In genomic region chr2:171217330-171217729, GRCh38 we compare ENCODE assay signal across 23 cellular contexts. TPM values are rescaled to one million over a fixed set of nuclear protein-coding genes. Genes with fewer than 3 reads are reported as not detected.
DNase-seq lines count a peak whose midpoint lies in the region; ATAC-seq, FAIRE-seq and TF ChIP-seq lines count a peak whose summit lies in the region.
"Had no signal": no experiment of that assay in that cellular context is flagged by ENCODE, and none has a peak within 500 bp of the region (broad histone marks: within the 10 kb centered on the region; RNA-seq: fewer than 3 reads in every experiment).

No MANE protein-coding gene starts in this region.

- H3K4me1 Mint-ChIP-seq in WTC11 = peaks cover 45% of the 10 kb centered on the region

- H2AFZ ChIP-seq in HepG2 (ENCODE audit: low read length) (no peak overlapping the region), PC-9 (no peak overlapping the region)

- POLR2A ChIA-PET in HepG2 (lab: Yijun Ruan, JAX) (interaction anchor here (0.5 kb wide), 1 partner anchor 23 kb away, joined by 3 read pairs; no protein-coding TSS in a partner anchor), WTC11 (lab: Charles Lee) (no interaction called here), PC-9 (lab: Charles Lee; ENCODE audit: unreplicated experiment) (no interaction called here)

- CTCF ChIA-PET in HepG2 (lab: Yijun Ruan, JAX; ENCODE audit: low intra/inter-chr PET ratio, low total read pairs) = no interaction called here
- CTCF ChIA-PET in WTC11 (lab: Charles Lee) = interaction anchor here (0.7 to 1.3 kb wide), 2 partner anchors 98 to 199 kb away, joined by 3 read pairs; no protein-coding TSS in a partner anchor
- CTCF ChIA-PET in PC-9 (lab: Charles Lee) = no interaction called here

- H3K9me3 Mint-ChIP-seq in WTC11 = peaks cover 24% of the 10 kb centered on the region

- no peaks in the 10 kb centered on the region for H3K4me1 ChIP-seq in HepG2 (ENCODE audit: insufficient read depth, low read length)
- no peaks in the 10 kb centered on the region for H3K4me1 ChIP-seq in right lobe of liver
- peaks cover 21% of the 10 kb centered on the region for H3K4me1 ChIP-seq in iPS-20b (ENCODE audit: insufficient read depth, low read length)
- no peaks in the 10 kb centered on the region for H3K4me1 ChIP-seq in PC-9 (replicated peaks; ENCODE audit: insufficient read depth)
- H3K4me1 ChIP-seq: A549 had no signal

- FAIRE-seq in HepG2 (lab: Jason Lieb, UNC) = no peak
- FAIRE-seq in RCC 7860 (lab: Jason Lieb, UNC) = no peak
- FAIRE-seq: A549, HTR-8/SVneo had no signal

- TF ChIP-seq CTCF in HepG2 (CRISPR knock-in tag; IDR thresholded peaks at IDR 0.05) (no peak), right lobe of liver (IDR thresholded peaks at IDR 0.05) (no peak), WTC11 (IDR thresholded peaks at IDR 0.05) (no peak), PC-9 (conservative IDR thresholded peaks at IDR 0.05) (no peak)

- TF ChIP-seq RAD21 in HepG2 (CRISPR knock-in tag; IDR thresholded peaks at IDR 0.05) = no peak

- ATAC-seq in HepG2 (no peak), right lobe of liver (no peak), WTC11 (peak; percentile 85)
- ATAC-seq: A549, SK-N-SH treated with all-trans-retinoic acid at 6 μM for 48 hours, T-cell had no signal

- H3K9ac ChIP-seq in HepG2 (ENCODE audit: insufficient read depth, low read depth, low read length) (no peak overlapping the region), iPS-20b (ENCODE audit: low read depth, low read length) (peak overlapping the region; percentile 29; the same call in 1 of the 2 replicates)

- H3K4me3 ChIP-seq in HepG2 (replicated peaks in 1 of 3; ENCODE audit: insufficient read depth in 1 of 3, low read depth in 2 of 3, low read length in 3 of 3) = no peak overlapping the region
- no peak overlapping the region for H3K4me3 ChIP-seq in right lobe of liver
- H3K4me3 ChIP-seq in iPS-20b (ENCODE audit: low read length) = peak overlapping the region; percentile 36; the same call in 1 of the 2 replicates
- H3K4me3 ChIP-seq in PC-9 = no peak overlapping the region
- H3K4me3 ChIP-seq: A549 had no signal

- DNase-seq in HepG2 (ENCODE audit: low spot score) = no peak
- no peak for DNase-seq in right lobe of liver
- DNase-seq in WTC11 (ENCODE audit: low spot score) = no peak
- no peak for DNase-seq in Kasumi-1 (lab: John Stamatoyannopoulos, UW)
- no peak for DNase-seq in NCI-H187 treated with DMSO at 0.1 percent for 48 hours (lab: John Stamatoyannopoulos, UW)
- DNase-seq in PC-9 = no peak
- DNase-seq in RCC 7860 (ENCODE audit: low spot score) = no peak
- DNase-seq: C1 segment of cervical spinal cord; CD8-positive, alpha-beta memory T cell; HCEC 1CT; KBM-7; MV-4-11; NCI-H1930; NCI-H2171; NCI-H526 treated with DMSO at 0.1 percent for 48 hours; OCI-M1; RPMI8226; SHP77 treated with DMSO at 0.1 percent for 48 hours; T-cell had no signal

- intact Hi-C loops in HepG2 (cut with micrococcal nuclease; ENCODE audit: unreplicated experiment) = no loop called here
- intact Hi-C loops in right lobe of liver (cut with DNase I) = no loop called here
- intact Hi-C loops in PC-9 (cut with micrococcal nuclease; ENCODE audit: unreplicated experiment) = no loop called here

- H3K27ac ChIP-seq in HepG2 (ENCODE audit: extremely low read length, insufficient read depth, low read length) = no peak overlapping the region
- no peak overlapping the region for H3K27ac ChIP-seq in right lobe of liver
- peak overlapping the region; percentile 18 for H3K27ac ChIP-seq in iPS-20b (ENCODE audit: low read length)
- no peak overlapping the region for H3K27ac ChIP-seq in PC-9
- H3K27ac ChIP-seq: A549 had no signal

- H3K9me2 ChIP-seq in PC-9 (ENCODE audit: insufficient read depth) = no peaks in the 10 kb centered on the region

- no peaks in the 10 kb centered on the region for H3K79me2 ChIP-seq in HepG2 (ENCODE audit: insufficient read depth, low read length)
- no peaks in the 10 kb centered on the region for H3K79me2 ChIP-seq in PC-9 (ENCODE audit: low read depth)

- peaks cover 15% of the 10 kb centered on the region for H3K27me3 Mint-ChIP-seq in WTC11 (ENCODE audit: low read depth)
- H3K27me3 Mint-ChIP-seq: CD8-positive, alpha-beta memory T cell; T-cell had no signal

- H3K9me3 ChIP-seq in HepG2 (ENCODE audit: low read length) = peaks cover 6% of the 10 kb centered on the region; the same call in 1 of the 2 replicates
- no peaks in the 10 kb centered on the region for H3K9me3 ChIP-seq in right lobe of liver
- peaks cover 10% of the 10 kb centered on the region for H3K9me3 ChIP-seq in iPS-20b (ENCODE audit: insufficient read depth, low read depth, low read length)
- peaks cover 3% of the 10 kb centered on the region for H3K9me3 ChIP-seq in PC-9 (ENCODE audit: insufficient read depth, low read depth)
- H3K9me3 ChIP-seq: A549 had no signal

- TF ChIP-seq EP300 in HepG2 (IDR thresholded peaks at IDR 0.05; ENCODE audit: low read depth in 2 of 2, low read length in 2 of 2) (no peak), HepG2 (CRISPR knock-in tag; IDR thresholded peaks at IDR 0.05; ENCODE audit: borderline replicate concordance) (no peak)

- H4K20me1 ChIP-seq in HepG2 (ENCODE audit: insufficient read depth, low read length) (no peaks in the 10 kb centered on the region), PC-9 (ENCODE audit: insufficient read depth) (no peaks in the 10 kb centered on the region)

- H3K4me3 Mint-ChIP-seq in WTC11 = peak overlapping the region; percentile 20
- H3K4me3 Mint-ChIP-seq: CD8-positive, alpha-beta memory T cell; T-cell had no signal

- no peaks in the 10 kb centered on the region for H3K36me3 ChIP-seq in HepG2 (replicated peaks in 1 of 2; ENCODE audit: control insufficient read depth in 1 of 2, insufficient read depth in 2 of 2, low read length in 2 of 2)
- H3K36me3 ChIP-seq in right lobe of liver = no peaks in the 10 kb centered on the region
- no peaks in the 10 kb centered on the region for H3K36me3 ChIP-seq in iPS-20b (ENCODE audit: insufficient read depth, low read depth, low read length)
- no peaks in the 10 kb centered on the region for H3K36me3 ChIP-seq in PC-9 (ENCODE audit: low read depth)

- no peaks in the 10 kb centered on the region for H3F3A ChIP-seq in PC-9 (ENCODE audit: insufficient read depth, low read depth)

- peaks cover 25% of the 10 kb centered on the region for H3K36me3 Mint-ChIP-seq in WTC11

- peak overlapping the region; percentile 95 for H3K27ac Mint-ChIP-seq in WTC11
- H3K27ac Mint-ChIP-seq: CD8-positive, alpha-beta memory T cell; T-cell had no signal

- BruUV-seq in HepG2 (replicated peaks; lab: Mats Ljungman, UMichigan) (no TSS peak), PC-9 (replicated peaks; lab: Mats Ljungman, UMichigan) (no TSS peak)

- H3K4me2 ChIP-seq in HepG2 (ENCODE audit: low read depth, low read length) (no peak overlapping the region), PC-9 (no peak overlapping the region)
- H3K4me2 ChIP-seq: A549 had no signal

- H3K27me3 ChIP-seq in HepG2 (ENCODE audit: control insufficient read depth in 1 of 2, insufficient read depth in 2 of 2, low read length in 2 of 2) (no peaks in the 10 kb centered on the region; a peak in 2 of 5 replicates), right lobe of liver (no peaks in the 10 kb centered on the region), iPS-20b (ENCODE audit: insufficient read depth, low read length) (no peaks in the 10 kb centered on the region), PC-9 (ENCODE audit: insufficient read depth, low read depth) (no peaks in the 10 kb centered on the region)

- in situ Hi-C loops in HepG2 (cut with HindIII; ENCODE audit: extremely low pct_ligation_motif_present, low pct_unique_long_range_greater_than_20kb) = no loop called here

- no peak for TF ChIP-seq POLR2A in HepG2 (IDR thresholded peaks at IDR 0.05; ENCODE audit: insufficient read depth in 1 of 2, low read depth in 2 of 2, low read length in 2 of 2)
- TF ChIP-seq POLR2A in right lobe of liver (IDR thresholded peaks at IDR 0.05) = no peak

- 37% methylated on average over 2 of the region's 2 CpGs for WGBS in HepG2 (ENCODE audit: low lambda C conversion rate)
- WGBS in right lobe of liver (ENCODE audit: insufficient coverage, low coverage, low lambda C conversion rate, missing lambda C conversion rate) = 46% methylated on average over 2 of the region's 2 CpGs

RNA-seq across cellular contexts. Expression of gene TLK1, which starts 56.6 kb away (rescaled TPM):
- 28.7 and 52.7 TPM in 2 replicates for total RNA-seq in HepG2 (2016; rRNA removed; fragmentation: Illumina TruSeq; extraction: Trizol)
- 32.6 and 34.2 TPM in 2 replicates for total RNA-seq in HepG2 (2016; cell fraction: cytosol; rRNA removed; fragmentation: Illumina TruSeq; extraction: Trizol; ENCODE audit: low read depth)
- 25.7 and 45.4 TPM in 2 replicates for total RNA-seq in HepG2 (2016; cell fraction: insoluble cytoplasmic fraction; rRNA removed; fragmentation: Illumina TruSeq; extraction: Trizol)
- total RNA-seq in HepG2 (2016; cell fraction: membrane; rRNA removed; fragmentation: Illumina TruSeq; extraction: Trizol) = 38.6 and 48.1 TPM in 2 replicates
- 41.9 and 51.6 TPM in 2 replicates for total RNA-seq in HepG2 (2016; cell fraction: nucleus; rRNA removed; fragmentation: Illumina TruSeq; extraction: Trizol)
- polyA plus RNA-seq in HepG2 (2011; rRNA removed) = 12.8 and 16.8 TPM in 2 replicates
- 5.1 and 8.5 TPM in 2 replicates for polyA plus RNA-seq in HepG2 (2011; cell fraction: cytosol; rRNA removed)
- 9.6 and 11.0 TPM in 2 replicates for polyA plus RNA-seq in HepG2 (2011; cell fraction: nucleus; rRNA removed)
- polyA plus RNA-seq in HepG2 (2012) = 27.7 and 38.6 TPM in 2 replicates
- 3.4 and 3.8 TPM in 2 replicates for polyA plus RNA-seq in HepG2 (2016; cell fraction: cytosol; fragmentation: Illumina TruSeq; extraction: Trizol; ENCODE audit: low read depth)
- 42.1 and 48.4 TPM in 2 replicates for polyA plus RNA-seq in HepG2 (2016; cell fraction: insoluble cytoplasmic fraction; fragmentation: Illumina TruSeq; extraction: Trizol; ENCODE audit: low read depth)
- polyA plus RNA-seq in HepG2 (2016; cell fraction: membrane; fragmentation: Illumina TruSeq; extraction: Trizol; ENCODE audit: low read depth) = 15.6 and 16.8 TPM in 2 replicates
- 38.9 and 40.3 TPM in 2 replicates for polyA plus RNA-seq in HepG2 (2016; cell fraction: nucleus; fragmentation: Illumina TruSeq; extraction: Trizol; ENCODE audit: insufficient read depth, low read depth)
- polyA minus RNA-seq in HepG2 (2011; rRNA and poly(A)+ RNA removed; ENCODE audit: low replicate concordance) = 9.1 and 17.3 TPM in 2 replicates
- 37.8 and 45.8 TPM in 2 replicates for polyA minus RNA-seq in HepG2 (2011; cell fraction: cytosol; rRNA and poly(A)+ RNA removed)
- 67.2 and 68.9 TPM in 2 replicates for polyA minus RNA-seq in HepG2 (2011; cell fraction: nucleus; rRNA and poly(A)+ RNA removed)
- 10 to 100 TPM; 18.4 to 40.2 (median 29.0) TPM for total RNA-seq in right lobe of liver
- 91.1 to 99.6 TPM (median 93.9 TPM) in 3 replicates for total RNA-seq in WTC11 (2021)
- 74.1 and 101 TPM in 2 replicates for total RNA-seq in PC-9 (2021)

Comparison
In these comparisons a context has a peak if more than half of its experiments do, and no peak if none do; other contexts are left out.
1. Of the 50 proteins assayed by ChIP-seq in both HepG2 and WTC11: peak only in HepG2: none; only in WTC11: FOXP4 and SP1; in both: none; in neither: 48.